13 cellular contexts compared by ENCODE assay signal in the genomic region with DNA sequence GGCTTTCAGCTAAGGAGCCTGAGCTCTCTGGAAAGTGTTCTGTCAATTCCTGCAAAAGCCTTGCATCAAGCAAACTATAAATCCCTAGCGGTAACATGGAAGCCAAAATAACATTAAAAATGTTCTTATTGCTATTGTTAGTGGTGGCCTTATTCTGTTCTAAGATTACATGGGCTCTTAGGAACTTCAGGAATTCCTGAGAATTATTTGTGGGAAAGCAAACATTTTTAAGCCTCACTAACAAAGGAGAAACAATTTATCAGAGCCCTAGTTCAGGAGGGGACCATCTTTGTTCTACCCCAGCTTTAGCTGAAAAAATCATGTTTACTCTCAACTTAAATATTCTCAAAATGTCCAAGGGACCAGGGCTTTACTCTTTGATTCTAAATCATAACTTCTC.
DNase-seq lines count a peak whose midpoint lies in the region; ATAC-seq and TF ChIP-seq lines count a peak whose summit lies in the region.
"Had no signal": no experiment of that assay in that cellular context is flagged by ENCODE, and none has a peak within 500 bp of the region (broad histone marks: within the 10 kb centered on the region; RNA-seq: fewer than 3 reads in every experiment).

No MANE protein-coding gene starts in this region.

- TF ChIP-seq CTCF in astrocyte of the spinal cord (IDR thresholded peaks at IDR 0.05; ENCODE audit: low read depth, low read length) = no peak

- DNase-seq in GM04504 (ENCODE audit: low read depth) (peak; percentile 34), astrocyte of the spinal cord (ENCODE audit: low read depth, low spot score) (peak; percentile 68), hepatic stellate cell (ENCODE audit: low spot score) (peak; percentile 9), HT-29 (ENCODE audit: low spot score) (no peak), 8988T (no peak)
- no peak for DNase-seq in stimulated activated CD8-positive, alpha-beta memory T cell treated with anti-CD3 and anti-CD28 coated beads, Interleukin-4, amount 100 ng/mL, for 48 hours
- DNase-seq: amygdala; DMS79 treated with DMSO at 0.1 percent for 48 hours; dorsolateral prefrontal cortex; MV-4-11; NK-92 treated with Interleukin-12 subunit alpha and Interleukin-12 subunit beta, amount 100 ng/mL, for 24 hours had no signal

- in situ Hi-C loops in astrocyte of the spinal cord (cut with HindIII; ENCODE audit: low sequenced_read_pairs) = no loop called here

- H3K9ac ChIP-seq in skeletal muscle satellite cell (ENCODE audit: low read depth, low read length) = peak overlapping the region; percentile 56

- no peaks in the 10 kb centered on the region for H3K36me3 ChIP-seq in skeletal muscle satellite cell (ENCODE audit: insufficient read depth, low read length)

- H3K9me3 ChIP-seq in skeletal muscle satellite cell (replicated peaks; ENCODE audit: low read length) = no peaks in the 10 kb centered on the region

- no peak for ATAC-seq in HG03565 (IDR thresholded peaks at IDR 0.05; ENCODE audit: unreplicated experiment)

- no peaks in the 10 kb centered on the region for H3K27me3 ChIP-seq in skeletal muscle satellite cell (ENCODE audit: control insufficient read depth, insufficient read depth, low read length)
- H3K27me3 ChIP-seq: dorsolateral prefrontal cortex had no signal

- H3K4me1 ChIP-seq in skeletal muscle satellite cell (ENCODE audit: control insufficient read depth, insufficient read depth, low read length) = peaks cover 16% of the 10 kb centered on the region

- H3K4me3 ChIP-seq in astrocyte of the spinal cord (ENCODE audit: low read depth, low read length) (no peak overlapping the region), skeletal muscle satellite cell (ENCODE audit: low read length) (no peak overlapping the region)
- H3K4me3 ChIP-seq: dorsolateral prefrontal cortex had no signal

- peak overlapping the region; percentile 30 for H3K4me2 ChIP-seq in skeletal muscle satellite cell (ENCODE audit: low read length)

Comparison
In these comparisons a context has a peak if more than half of its experiments do, and no peak if none do; other contexts are left out.
1. DNase-seq: peak in GM04504 (single experiment), astrocyte of the spinal cord (single experiment) and hepatic stellate cell (single experiment); none in stimulated activated CD8-positive, alpha-beta memory T cell treated with anti-CD3 and anti-CD28 coated beads, Interleukin-4, amount 100 ng/mL, for 48 hours (single experiment), HT-29 (single experiment) and 8988T (single experiment).